Comparison of ENCODE assay signal across 37 cellular contexts in the genomic region with DNA sequence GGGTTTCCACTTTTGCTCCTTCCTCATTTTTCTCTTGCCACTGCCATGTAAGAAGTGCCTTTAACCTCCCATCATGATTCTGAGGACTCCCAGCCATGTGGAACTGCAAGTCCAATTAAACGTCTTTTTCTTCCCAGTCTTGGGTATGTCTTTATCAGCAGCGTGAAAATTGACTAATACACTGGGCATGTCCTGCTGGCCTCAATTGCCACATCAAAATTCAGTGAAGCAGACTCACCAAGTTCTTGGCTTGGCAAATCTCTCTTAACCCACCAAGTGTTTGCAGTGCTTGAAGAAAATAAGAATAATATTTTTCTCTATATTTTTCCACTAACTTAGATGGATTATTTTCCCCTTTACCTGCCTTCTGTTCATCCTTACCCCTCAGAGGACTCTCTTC.
"Had no signal": no experiment of that assay in that cellular context is flagged by ENCODE, and none has a peak within 500 bp of the region (broad histone marks: within the 10 kb centered on the region; RNA-seq: fewer than 3 reads in every experiment).

No MANE protein-coding gene starts in this region.

- H3K36me3 ChIP-seq: ascending aorta, breast epithelium, cardiac muscle cell, colonic mucosa, esophagus squamous epithelium, gastroesophageal sphincter, heart left ventricle had no signal

- H3K27ac ChIP-seq: ascending aorta, body of pancreas, breast epithelium, cardiac muscle cell, colonic mucosa, epithelial cell of prostate, esophagus squamous epithelium, gastroesophageal sphincter, heart left ventricle had no signal

- DNase-seq: activated CD4-positive, alpha-beta memory T cell treated with anti-CD3 and anti-CD28 coated beads for 36 hours; activated CD4-positive, alpha-beta T cell treated with anti-CD3 and anti-CD28 coated beads for 36 hours; activated CD4-positive, alpha-beta T cell treated with anti-CD3 and anti-CD28 coated beads, Interleukin-2, amount 10 ng/mL, durations not matched to agents 24 days and 14 days; activated CD4-positive, CD25-positive, alpha-beta regulatory T cell; activated CD4-positive, CD25-positive, alpha-beta regulatory T cell treated with anti-CD3 and anti-CD28 coated beads, Interleukin-2, amount 50 U/mL, for 72 hours; activated CD8-positive, alpha-beta memory T cell treated with anti-CD3 and anti-CD28 coated beads, Interleukin-2, amount 10 ng/mL, durations not matched to agents 7 days and 5 days; activated CD8-positive, alpha-beta memory T cell treated with anti-CD3 and anti-CD28 coated beads, Interleukin-2, amount 50 U/mL, for 4 hours; activated CD8-positive, alpha-beta T cell treated with anti-CD3 and anti-CD28 coated beads, Interleukin-2, amount 10 ng/mL, durations not matched to agents 7 days and 5 days; activated effector memory CD4-positive, alpha-beta T cell treated with anti-CD3 and anti-CD28 coated beads, Interleukin-2, amount 50 U/mL, for 16 hours; activated naive CD4-positive, alpha-beta T cell treated with anti-CD3 and anti-CD28 coated beads for 36 hours; activated naive CD8-positive, alpha-beta T cell treated with anti-CD3 and anti-CD28 coated beads for 36 hours; activated naive CD8-positive, alpha-beta T cell treated with anti-CD3 and anti-CD28 coated beads, Interleukin-2, amount 50 U/mL, for 24 hours; activated T-cell treated with anti-CD3 and anti-CD28 coated beads, Interleukin-2, amount 50 U/mL, for 1 hour; activated T-cell treated with anti-CD3 and anti-CD28 coated beads, Interleukin-2, amount 50 U/mL, for 48 hours; body of pancreas; central memory CD4-positive, alpha-beta T cell; cerebellar nuclear complex; colonic mucosa; effector CD8-positive, alpha-beta T cell; esophagus squamous epithelium; foreskin melanocyte; glutamatergic neuron; heart left ventricle; T-helper 1 cell; T-helper 17 cell; T1000 had no signal

- H3K27ac Mint-ChIP-seq: activated CD4-positive, alpha-beta memory T cell treated with anti-CD3 and anti-CD28 coated beads for 36 hours; activated CD4-positive, alpha-beta T cell treated with anti-CD3 and anti-CD28 coated beads for 36 hours; activated CD4-positive, alpha-beta T cell treated with anti-CD3 and anti-CD28 coated beads, Interleukin-2, amount 10 ng/mL, durations not matched to agents 24 days and 14 days; activated CD8-positive, alpha-beta memory T cell treated with anti-CD3 and anti-CD28 coated beads, Interleukin-2, amount 10 ng/mL, durations not matched to agents 7 days and 5 days; activated CD8-positive, alpha-beta T cell treated with anti-CD3 and anti-CD28 coated beads, Interleukin-2, amount 10 ng/mL, durations not matched to agents 7 days and 5 days; activated naive CD4-positive, alpha-beta T cell treated with anti-CD3 and anti-CD28 coated beads for 36 hours; activated naive CD4-positive, alpha-beta T cell treated with anti-CD3 and anti-CD28 coated beads, Interleukin-2, amount 50 U/mL, for 24 hours; activated naive CD8-positive, alpha-beta T cell treated with anti-CD3 and anti-CD28 coated beads for 36 hours; activated naive CD8-positive, alpha-beta T cell treated with anti-CD3 and anti-CD28 coated beads, Interleukin-2, amount 50 U/mL, for 24 hours; activated T-helper 1 cell treated with anti-CD3 and anti-CD28 coated beads, Interleukin-12 subunit alpha, Interleukin-12 subunit beta, Interleukin-2, Interleukin-4 antibody, amounts not matched to agents 30 ng/mL and 10 ng/mL and 1 ng/mL, durations not matched to agents 14 hours and 24 hours and 36 hours; activated T-helper 2 cell treated with anti-CD3 and anti-CD28 coated beads, Interferon-gamma antibody, Interleukin-2, Interleukin-4, amounts not matched to agents 10 μg/mL and 5 μg/mL and 100 μg/mL, durations not matched to agents 14 hours and 24 hours and 36 hours; T-helper 17 cell; T-helper 2 cell treated with Interferon-gamma antibody and Interleukin-4, amounts not matched to agents 5 μg/mL and 100 μg/mL, for 36 hours had no signal

- H3K36me3 Mint-ChIP-seq: activated CD4-positive, alpha-beta memory T cell treated with anti-CD3 and anti-CD28 coated beads for 36 hours; activated CD8-positive, alpha-beta memory T cell treated with anti-CD3 and anti-CD28 coated beads, Interleukin-2, amount 10 ng/mL, durations not matched to agents 7 days and 5 days; activated naive CD4-positive, alpha-beta T cell treated with anti-CD3 and anti-CD28 coated beads, Interleukin-2, amount 50 U/mL, for 24 hours; activated naive CD8-positive, alpha-beta T cell treated with anti-CD3 and anti-CD28 coated beads for 36 hours had no signal

- H3K27me3 Mint-ChIP-seq: activated CD4-positive, alpha-beta memory T cell treated with anti-CD3 and anti-CD28 coated beads for 36 hours; activated CD4-positive, alpha-beta T cell treated with anti-CD3 and anti-CD28 coated beads for 36 hours; activated CD4-positive, alpha-beta T cell treated with anti-CD3 and anti-CD28 coated beads, Interleukin-2, amount 10 ng/mL, durations not matched to agents 24 days and 14 days; activated CD8-positive, alpha-beta memory T cell treated with anti-CD3 and anti-CD28 coated beads, Interleukin-2, amount 10 ng/mL, durations not matched to agents 7 days and 5 days; activated naive CD4-positive, alpha-beta T cell treated with anti-CD3 and anti-CD28 coated beads, Interleukin-2, amount 50 U/mL, for 24 hours; activated naive CD8-positive, alpha-beta T cell treated with anti-CD3 and anti-CD28 coated beads for 36 hours; T-helper 17 cell had no signal

- H3K4me3 ChIP-seq: ascending aorta, body of pancreas, breast epithelium, cardiac muscle cell, colonic mucosa, esophagus squamous epithelium, gastroesophageal sphincter, heart left ventricle had no signal

- H3K4me3 Mint-ChIP-seq: activated CD4-positive, alpha-beta memory T cell treated with anti-CD3 and anti-CD28 coated beads for 36 hours; activated CD4-positive, alpha-beta T cell treated with anti-CD3 and anti-CD28 coated beads for 36 hours; activated CD4-positive, alpha-beta T cell treated with anti-CD3 and anti-CD28 coated beads, Interleukin-2, amount 10 ng/mL, durations not matched to agents 24 days and 14 days; activated CD8-positive, alpha-beta memory T cell treated with anti-CD3 and anti-CD28 coated beads, Interleukin-2, amount 10 ng/mL, durations not matched to agents 7 days and 5 days; activated CD8-positive, alpha-beta T cell treated with anti-CD3 and anti-CD28 coated beads, Interleukin-2, amount 10 ng/mL, durations not matched to agents 7 days and 5 days; activated naive CD4-positive, alpha-beta T cell treated with anti-CD3 and anti-CD28 coated beads for 36 hours; activated naive CD4-positive, alpha-beta T cell treated with anti-CD3 and anti-CD28 coated beads, Interleukin-2, amount 50 U/mL, for 24 hours; activated naive CD8-positive, alpha-beta T cell treated with anti-CD3 and anti-CD28 coated beads for 36 hours; activated naive CD8-positive, alpha-beta T cell treated with anti-CD3 and anti-CD28 coated beads, Interleukin-2, amount 50 U/mL, for 24 hours; activated T-helper 1 cell treated with anti-CD3 and anti-CD28 coated beads, Interleukin-12 subunit alpha, Interleukin-12 subunit beta, Interleukin-2, Interleukin-4 antibody, amounts not matched to agents 30 ng/mL and 10 ng/mL and 1 ng/mL, durations not matched to agents 14 hours and 24 hours and 36 hours; T-helper 17 cell; T-helper 2 cell treated with Interferon-gamma antibody and Interleukin-4, amounts not matched to agents 5 μg/mL and 100 μg/mL, for 36 hours had no signal

- H3K4me1 Mint-ChIP-seq: activated CD4-positive, alpha-beta T cell treated with anti-CD3 and anti-CD28 coated beads for 36 hours; activated CD4-positive, alpha-beta T cell treated with anti-CD3 and anti-CD28 coated beads, Interleukin-2, amount 10 ng/mL, durations not matched to agents 24 days and 14 days; activated CD8-positive, alpha-beta memory T cell treated with anti-CD3 and anti-CD28 coated beads, Interleukin-2, amount 10 ng/mL, durations not matched to agents 7 days and 5 days; activated naive CD4-positive, alpha-beta T cell treated with anti-CD3 and anti-CD28 coated beads, Interleukin-2, amount 50 U/mL, for 24 hours; activated naive CD8-positive, alpha-beta T cell treated with anti-CD3 and anti-CD28 coated beads for 36 hours; activated naive CD8-positive, alpha-beta T cell treated with anti-CD3 and anti-CD28 coated beads, Interleukin-2, amount 50 U/mL, for 24 hours; T-helper 17 cell had no signal

- H3K27me3 ChIP-seq: ascending aorta, body of pancreas, breast epithelium, cardiac muscle cell, colonic mucosa, esophagus squamous epithelium, gastroesophageal sphincter, heart left ventricle had no signal

- FAIRE-seq: endometrium, endothelial cell of umbilical vein had no signal

- H3K9me3 Mint-ChIP-seq: activated CD4-positive, alpha-beta T cell treated with anti-CD3 and anti-CD28 coated beads, Interleukin-2, amount 10 ng/mL, durations not matched to agents 24 days and 14 days; activated naive CD4-positive, alpha-beta T cell treated with anti-CD3 and anti-CD28 coated beads, Interleukin-2, amount 50 U/mL, for 24 hours; activated naive CD8-positive, alpha-beta T cell treated with anti-CD3 and anti-CD28 coated beads for 36 hours; activated naive CD8-positive, alpha-beta T cell treated with anti-CD3 and anti-CD28 coated beads, Interleukin-2, amount 50 U/mL, for 24 hours; activated T-helper 1 cell treated with anti-CD3 and anti-CD28 coated beads, Interleukin-12 subunit alpha, Interleukin-12 subunit beta, Interleukin-2, Interleukin-4 antibody, amounts not matched to agents 30 ng/mL and 10 ng/mL and 1 ng/mL, durations not matched to agents 14 hours and 24 hours and 36 hours had no signal

- H3K9me3 ChIP-seq: ascending aorta, body of pancreas, breast epithelium, colonic mucosa, esophagus squamous epithelium, gastroesophageal sphincter, heart left ventricle had no signal

- H3K4me1 ChIP-seq: ascending aorta, body of pancreas, breast epithelium, colonic mucosa, esophagus squamous epithelium, gastroesophageal sphincter, heart left ventricle had no signal
